Comparison of ENCODE assay signal across 8 cellular contexts in the genomic region with DNA sequence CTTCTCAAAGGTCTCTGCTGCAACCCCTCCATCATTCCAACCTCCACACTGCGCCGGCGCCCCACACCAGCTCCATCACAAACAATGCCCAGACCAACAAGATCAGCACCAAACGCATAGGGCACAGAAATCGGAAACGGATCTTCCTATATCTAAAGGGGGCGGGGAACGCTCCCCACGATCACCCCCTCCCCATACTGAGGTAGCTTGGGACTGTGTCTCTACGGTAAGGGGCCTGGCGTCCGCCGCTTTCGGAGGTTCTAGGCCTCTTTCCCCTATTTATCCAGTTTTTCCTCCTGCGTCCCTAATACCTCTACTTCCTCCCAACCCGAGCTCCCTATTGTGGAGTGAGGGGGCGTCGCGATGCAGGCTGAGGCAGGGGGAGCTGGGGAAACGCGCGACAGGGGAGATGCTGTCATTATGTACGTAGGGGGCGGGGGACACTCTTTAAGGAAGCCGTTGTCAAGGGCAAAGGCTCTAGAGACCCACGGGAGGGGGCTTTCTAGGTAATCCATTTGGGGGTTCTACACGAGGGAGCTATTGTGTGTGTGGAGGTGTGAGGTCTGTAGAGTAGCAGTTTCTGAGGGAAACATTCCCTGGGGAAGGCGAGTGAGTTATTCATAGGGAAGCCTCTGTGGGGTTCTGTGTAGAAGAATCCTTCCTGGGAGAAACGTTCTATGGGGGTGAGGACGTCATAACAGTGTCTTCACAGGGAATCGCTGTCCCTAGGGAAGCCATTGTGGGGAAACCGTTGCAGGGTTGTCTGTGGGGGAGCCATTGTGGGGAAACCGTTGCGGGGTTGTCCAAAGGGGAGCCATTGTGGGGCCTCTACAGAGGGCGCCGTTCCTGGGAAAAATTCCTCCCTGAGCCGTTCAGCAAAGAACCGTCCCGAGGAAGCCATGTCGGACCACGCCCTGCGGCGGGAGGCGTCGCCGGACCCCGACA. TPM values are rescaled to one million over a fixed set of nuclear protein-coding genes. Genes with fewer than 3 reads are reported as not detected.
A peak's percentile ranks its signal among the peaks of the same experiment; 100 is the strongest.
DNase-seq lines count a peak whose midpoint lies in the region; ATAC-seq lines count a peak whose summit lies in the region.

No MANE protein-coding gene starts in this region.

- CTCF ChIA-PET in activated CD8-positive, alpha-beta memory T cell treated with anti-CD3 and anti-CD28 coated beads, Interleukin-2, amount 10 ng/mL, durations not matched to agents 7 days and 5 days (lab: Charles Lee): interaction anchor here (1.0 to 4.3 kb wide), 3 partner anchors 13 to 64 kb away, joined by 3 to 38 read pairs (median 5); partner anchors contain the start of gene ATRN

- H2AFZ ChIP-seq in Karpas-422 (ENCODE audit: low read length): no peak overlapping the region

- no peaks in the 10 kb centered on the region for H3K79me2 ChIP-seq in Karpas-422 (ENCODE audit: low read length)

- peak; percentile 51 for DNase-seq in NCI-H146 (lab: John Stamatoyannopoulos, UW)
- DNase-seq in NCI-H146 treated with DMSO at 0.1 percent for 48 hours (lab: John Stamatoyannopoulos, UW; ENCODE audit: unreplicated experiment): no peak
- peak; percentile 68 for DNase-seq in M059J (ENCODE audit: low read depth)
- DNase-seq in activated CD8-positive, alpha-beta memory T cell treated with anti-CD3 and anti-CD28 coated beads, Interleukin-2, amount 10 ng/mL, durations not matched to agents 7 days and 5 days: no peak
- DNase-seq in fibroblast of peridontal ligament (ENCODE audit: extremely low read depth): peak; percentile 70
- DNase-seq in ureter (ENCODE audit: low spot score): peak; percentile 53
- DNase-seq in Karpas-422: no peak

- H3K4me3 ChIP-seq in muscle layer of colon (ENCODE audit: low read depth in 1 of 2, low read length in 2 of 2) (peak overlapping the region; percentile 89 to 92), Karpas-422 (ENCODE audit: low read length) (no peak overlapping the region)

- no peak overlapping the region for H3K4me2 ChIP-seq in Karpas-422 (ENCODE audit: low read depth, low read length, poor library complexity, severe bottlenecking)

- ATAC-seq in activated CD8-positive, alpha-beta memory T cell treated with anti-CD3 and anti-CD28 coated beads, Interleukin-2, amount 10 ng/mL, durations not matched to agents 7 days and 5 days: no peak

- H3K9ac ChIP-seq in muscle layer of colon (ENCODE audit: low read length) (peak overlapping the region; percentile 86), Karpas-422 (ENCODE audit: low read length) (no peak overlapping the region)

- no peaks in the 10 kb centered on the region for H3K9me3 Mint-ChIP-seq in activated CD8-positive, alpha-beta memory T cell treated with anti-CD3 and anti-CD28 coated beads, Interleukin-2, amount 10 ng/mL, durations not matched to agents 7 days and 5 days (ENCODE audit: low read depth)

- H3K27me3 ChIP-seq in muscle layer of colon (ENCODE audit: control insufficient read depth in 1 of 2, insufficient read depth in 2 of 2, low read length in 2 of 2): no peaks in the 10 kb centered on the region
- no peaks in the 10 kb centered on the region; the same call in 1 of the 2 replicates for H3K27me3 ChIP-seq in Karpas-422 (ENCODE audit: low read length)

- no peaks in the 10 kb centered on the region for H4K20me1 ChIP-seq in Karpas-422 (ENCODE audit: insufficient read depth, low read depth, low read length)

- H3K4me3 Mint-ChIP-seq in activated CD8-positive, alpha-beta memory T cell treated with anti-CD3 and anti-CD28 coated beads, Interleukin-2, amount 10 ng/mL, durations not matched to agents 7 days and 5 days: peak overlapping the region; percentile 84

- no peaks in the 10 kb centered on the region for H3K9me2 ChIP-seq in Karpas-422 (replicated peaks; ENCODE audit: insufficient read depth, low read length)

- H3K9me3 ChIP-seq in muscle layer of colon (ENCODE audit: low read length) (no peaks in the 10 kb centered on the region), Karpas-422 (ENCODE audit: low read length) (no peaks in the 10 kb centered on the region; the same call in 1 of the 2 replicates)

- H3K36me3 ChIP-seq in muscle layer of colon (ENCODE audit: insufficient read depth, low read length) (no peaks in the 10 kb centered on the region), Karpas-422 (ENCODE audit: insufficient read depth, low read length) (no peaks in the 10 kb centered on the region)

- H3K27me3 Mint-ChIP-seq in activated CD8-positive, alpha-beta memory T cell treated with anti-CD3 and anti-CD28 coated beads, Interleukin-2, amount 10 ng/mL, durations not matched to agents 7 days and 5 days: peaks cover 1% of the 10 kb centered on the region

- H3K4me1 ChIP-seq in muscle layer of colon (ENCODE audit: insufficient read depth, low read length) (peaks cover 12% of the 10 kb centered on the region), Karpas-422 (ENCODE audit: low read length) (no peaks in the 10 kb centered on the region)

- peak overlapping the region; percentile 67 for H3K27ac Mint-ChIP-seq in activated CD8-positive, alpha-beta memory T cell treated with anti-CD3 and anti-CD28 coated beads, Interleukin-2, amount 10 ng/mL, durations not matched to agents 7 days and 5 days

- H3K4me1 Mint-ChIP-seq in activated CD8-positive, alpha-beta memory T cell treated with anti-CD3 and anti-CD28 coated beads, Interleukin-2, amount 10 ng/mL, durations not matched to agents 7 days and 5 days: peaks cover 33% of the 10 kb centered on the region

- H3K36me3 Mint-ChIP-seq in activated CD8-positive, alpha-beta memory T cell treated with anti-CD3 and anti-CD28 coated beads, Interleukin-2, amount 10 ng/mL, durations not matched to agents 7 days and 5 days: no peaks in the 10 kb centered on the region

- H3K27ac ChIP-seq in muscle layer of colon (ENCODE audit: low read depth, low read length) (peak overlapping the region; percentile 83), Karpas-422 (ENCODE audit: low read length) (no peak overlapping the region)

RNA-seq across cellular contexts. Expression of gene DNAAF9, which starts 0.7 kb away (rescaled TPM):
- total RNA-seq in M059J (2014; rRNA removed; shearing (Covaris generic)): 3.0 and 7.6 TPM in 2 replicates
- 1 to 10 TPM; 4.4 to 5.2 TPM for total RNA-seq in activated CD8-positive, alpha-beta memory T cell treated with anti-CD3 and anti-CD28 coated beads, Interleukin-2, amount 10 ng/mL, durations not matched to agents 7 days and 5 days
- total RNA-seq in ureter: 36.1 TPM
- total RNA-seq in Karpas-422 (2014; rRNA removed; shearing (Covaris generic); ENCODE audit: low replicate concordance): not detected in 2 replicates

Comparison
In these comparisons a context has a peak if more than half of its experiments do, and no peak if none do; other contexts are left out.
1. DNase-seq: peak in NCI-H146 (single experiment), M059J (single experiment), fibroblast of peridontal ligament (single experiment) and ureter (single experiment); none in NCI-H146 treated with DMSO at 0.1 percent for 48 hours (single experiment), activated CD8-positive, alpha-beta memory T cell treated with anti-CD3 and anti-CD28 coated beads, Interleukin-2, amount 10 ng/mL, durations not matched to agents 7 days and 5 days (single experiment) and Karpas-422 (single experiment).